24 cellular contexts compared by ENCODE assay signal in the genomic region with DNA sequence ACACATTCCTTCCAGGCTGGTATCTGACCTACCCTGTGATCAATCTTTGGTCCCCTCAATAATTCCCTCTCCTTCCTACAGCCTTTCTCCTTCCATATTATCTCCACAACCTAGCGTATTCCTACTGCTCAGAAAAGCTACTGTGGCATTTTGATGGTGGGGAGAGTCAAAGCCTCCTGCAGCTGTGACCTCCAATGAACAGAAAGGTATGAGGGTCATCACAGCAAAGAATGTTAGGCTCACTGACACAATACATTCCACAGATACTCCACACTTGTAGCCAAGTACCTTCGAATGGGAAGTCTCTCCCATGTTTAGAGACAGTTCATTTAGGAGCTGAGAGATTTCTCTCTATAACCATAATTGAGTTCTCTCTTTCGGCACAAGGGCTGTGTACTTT. TPM values are rescaled to one million over a fixed set of nuclear protein-coding genes. Genes with fewer than 3 reads are reported as not detected.
"Had no signal": no experiment of that assay in that cellular context is flagged by ENCODE, and none has a peak within 500 bp of the region (broad histone marks: within the 10 kb centered on the region; RNA-seq: fewer than 3 reads in every experiment).

No MANE protein-coding gene starts in this region.

- H3K27ac Mint-ChIP-seq: activated CD4-positive, alpha-beta T cell treated with anti-CD3 and anti-CD28 coated beads, Interleukin-2, amount 10 ng/mL, durations not matched to agents 7 days and 5 days; activated CD8-positive, alpha-beta memory T cell treated with anti-CD3 and anti-CD28 coated beads, Interleukin-2, amount 10 ng/mL, durations not matched to agents 7 days and 5 days; activated CD8-positive, alpha-beta T cell treated with anti-CD3 and anti-CD28 coated beads for 36 hours; activated naive CD8-positive, alpha-beta T cell treated with anti-CD3 and anti-CD28 coated beads, Interleukin-2, amount 50 U/mL, for 24 hours; memory B cell; naive B cell; progenitor cell of endocrine pancreas; T-helper 17 cell had no signal

- H3K27ac ChIP-seq: brain microvascular endothelial cell, colonic mucosa, esophagus squamous epithelium, gastrocnemius medialis, spleen had no signal

- H3K4me1 Mint-ChIP-seq: activated CD4-positive, alpha-beta T cell treated with anti-CD3 and anti-CD28 coated beads, Interleukin-2, amount 10 ng/mL, durations not matched to agents 7 days and 5 days; activated CD8-positive, alpha-beta memory T cell treated with anti-CD3 and anti-CD28 coated beads, Interleukin-2, amount 10 ng/mL, durations not matched to agents 7 days and 5 days; memory B cell had no signal

- H3K4me3 Mint-ChIP-seq: activated CD4-positive, alpha-beta T cell treated with anti-CD3 and anti-CD28 coated beads, Interleukin-2, amount 10 ng/mL, durations not matched to agents 7 days and 5 days; activated CD8-positive, alpha-beta memory T cell treated with anti-CD3 and anti-CD28 coated beads, Interleukin-2, amount 10 ng/mL, durations not matched to agents 7 days and 5 days; activated CD8-positive, alpha-beta T cell treated with anti-CD3 and anti-CD28 coated beads for 36 hours; activated naive CD8-positive, alpha-beta T cell treated with anti-CD3 and anti-CD28 coated beads, Interleukin-2, amount 50 U/mL, for 24 hours; memory B cell; naive B cell; neural crest cell; T-helper 17 cell had no signal

- H3K36me3 Mint-ChIP-seq: memory B cell had no signal

- H3K27me3 ChIP-seq: brain microvascular endothelial cell had no signal

- H3K9me3 Mint-ChIP-seq: activated CD4-positive, alpha-beta T cell treated with anti-CD3 and anti-CD28 coated beads, Interleukin-2, amount 10 ng/mL, durations not matched to agents 7 days and 5 days; activated CD8-positive, alpha-beta T cell treated with anti-CD3 and anti-CD28 coated beads for 36 hours; activated naive CD8-positive, alpha-beta T cell treated with anti-CD3 and anti-CD28 coated beads, Interleukin-2, amount 50 U/mL, for 24 hours had no signal

- DNase-seq: activated CD4-positive, alpha-beta T cell treated with anti-CD3 and anti-CD28 coated beads, Interleukin-2, amount 10 ng/mL, durations not matched to agents 7 days and 5 days; activated CD8-positive, alpha-beta memory T cell treated with anti-CD3 and anti-CD28 coated beads, Interleukin-2, amount 10 ng/mL, durations not matched to agents 7 days and 5 days; activated CD8-positive, alpha-beta T cell treated with anti-CD3 and anti-CD28 coated beads for 36 hours; activated effector memory CD4-positive, alpha-beta T cell treated with anti-CD3 and anti-CD28 coated beads, Interleukin-2, amount 50 U/mL, for 16 hours; activated naive CD4-positive, alpha-beta T cell treated with anti-CD3 and anti-CD28 coated beads, Interleukin-2, amount 50 U/mL, for 16 hours; activated naive CD8-positive, alpha-beta T cell treated with anti-CD3 and anti-CD28 coated beads, Interleukin-2, amount 50 U/mL, for 24 hours; activated T-cell treated with anti-CD3 and anti-CD28 coated beads for 4 hours; aorta; brain microvascular endothelial cell; central memory CD4-positive, alpha-beta T cell; colonic mucosa; esophagus squamous epithelium; gastrocnemius medialis; hippocampal formation; left colon; naive B cell; spleen; stimulated activated CD4-positive, alpha-beta T cell treated with anti-CD3 and anti-CD28 coated beads, Interleukin-4, amount 100 ng/mL, for 1 hour; stimulated activated naive CD4-positive, alpha-beta T cell treated with Interleukin-2 at 50 U/mL for 16 hours; SW 1271; T-helper 17 cell had no signal

- H3K36me3 ChIP-seq: colonic mucosa, esophagus squamous epithelium, gastrocnemius medialis, spleen had no signal

- H3K9me3 ChIP-seq: colonic mucosa, esophagus squamous epithelium, gastrocnemius medialis, spleen had no signal

- H3K4me1 ChIP-seq: colonic mucosa, gastrocnemius medialis had no signal

- H3K4me3 ChIP-seq: colonic mucosa, esophagus squamous epithelium, gastrocnemius medialis, spleen had no signal

RNA-seq across cellular contexts. Expression of gene FBN2, which starts 5.9 kb away (rescaled TPM):
- total RNA-seq: activated CD4-positive, alpha-beta T cell treated with anti-CD3 and anti-CD28 coated beads, Interleukin-2, amount 10 ng/mL, durations not matched to agents 7 days and 5 days; activated CD8-positive, alpha-beta memory T cell treated with anti-CD3 and anti-CD28 coated beads, Interleukin-2, amount 10 ng/mL, durations not matched to agents 7 days and 5 days; activated CD8-positive, alpha-beta T cell treated with anti-CD3 and anti-CD28 coated beads for 36 hours had no signal
